30 cellular contexts compared by ENCODE assay signal in the genomic region with DNA sequence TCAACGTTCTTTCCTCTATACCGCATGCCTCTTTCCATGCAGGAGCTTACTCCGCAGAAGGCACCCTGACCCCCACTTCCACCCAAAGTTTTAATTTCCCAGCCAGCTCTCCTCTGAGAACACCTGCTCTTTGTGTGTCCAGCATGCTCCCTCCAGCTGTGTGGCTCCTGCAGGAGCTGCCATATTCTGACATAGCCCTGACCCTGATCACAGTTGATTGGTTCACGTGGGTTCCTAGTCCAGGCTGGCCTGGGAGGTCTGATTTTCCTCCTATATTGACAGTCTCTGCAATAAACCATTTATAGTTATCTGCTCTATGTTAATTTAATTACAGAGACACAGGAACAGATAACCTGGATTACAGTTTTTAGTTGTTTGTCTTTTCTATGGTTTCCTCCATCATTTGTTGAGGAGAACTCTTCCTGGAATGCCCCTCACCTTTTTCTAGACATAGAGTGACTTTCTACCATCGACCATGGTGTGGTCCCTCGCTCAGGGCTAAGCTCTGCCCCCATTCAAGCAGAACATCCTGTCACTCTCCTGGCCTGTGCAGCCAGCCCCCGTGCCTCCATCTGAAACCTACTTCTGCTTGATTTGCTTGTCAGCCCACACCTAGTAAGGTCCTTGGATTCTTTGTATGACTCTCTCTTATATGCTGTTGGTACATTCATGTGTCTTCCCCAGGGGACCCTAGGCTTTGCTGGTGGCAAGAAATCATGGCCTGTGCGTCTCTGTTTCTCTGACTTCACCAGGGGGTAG.
DNase-seq lines count a peak whose midpoint lies in the region; ATAC-seq, FAIRE-seq and TF ChIP-seq lines count a peak whose summit lies in the region.
"Had no signal": no experiment of that assay in that cellular context is flagged by ENCODE, and none has a peak within 500 bp of the region (broad histone marks: within the 10 kb centered on the region; RNA-seq: fewer than 3 reads in every experiment).

No MANE protein-coding gene starts in this region.

- no peak overlapping the region for H3K9ac ChIP-seq in neural progenitor cell

- no peak for TF ChIP-seq POLR2A in testis (IDR thresholded peaks at IDR 0.05)

- H3K79me2 ChIP-seq in neural progenitor cell (ENCODE audit: low read depth) = no peaks in the 10 kb centered on the region

- H3K9me3 Mint-ChIP-seq in neural progenitor cell = peaks cover 41% of the 10 kb centered on the region

- ATAC-seq in GM18502 (IDR thresholded peaks at IDR 0.05; ENCODE audit: poor library complexity, unreplicated experiment) (peak; percentile 74), GM21367 (IDR thresholded peaks at IDR 0.05; ENCODE audit: unreplicated experiment) (peak; percentile 44), HG03103 (IDR thresholded peaks at IDR 0.05; ENCODE audit: low read depth, unreplicated experiment) (peak; percentile 56), Right ventricle myocardium inferior (no peak)
- ATAC-seq: GM23338; lower lobe of right lung; naive thymus-derived CD4-positive, alpha-beta T cell had no signal

- no peak overlapping the region for H3K27ac Mint-ChIP-seq in neural progenitor cell
- H3K27ac Mint-ChIP-seq: activated CD4-positive, alpha-beta memory T cell treated with anti-CD3 and anti-CD28 coated beads for 36 hours; activated T-helper 1 cell treated with anti-CD3 and anti-CD28 coated beads, Interleukin-12 subunit alpha, Interleukin-12 subunit beta, Interleukin-2, Interleukin-4 antibody, amounts not matched to agents 30 ng/mL and 10 ng/mL and 1 ng/mL, durations not matched to agents 14 hours and 24 hours and 36 hours; GM23338; naive thymus-derived CD4-positive, alpha-beta T cell had no signal

- peaks cover 2% of the 10 kb centered on the region for H3K36me3 Mint-ChIP-seq in neural progenitor cell

- no peak for DNase-seq in bronchial epithelial cell (ENCODE audit: low read depth)
- DNase-seq in stimulated activated CD4-positive, alpha-beta T cell treated with anti-CD3 and anti-CD28 coated beads, Interleukin-1b, Interleukin-23, amount 100 ng/mL, for 48 hours = no peak
- DNase-seq in neural progenitor cell (ENCODE audit: low spot score) = no peak
- DNase-seq in Right ventricle myocardium inferior (ENCODE audit: missing footprints) = no peak
- DNase-seq in testis = no peak
- DNase-seq: activated CD4-positive, alpha-beta memory T cell treated with anti-CD3 and anti-CD28 coated beads for 36 hours; activated CD4-positive, CD25-positive, alpha-beta regulatory T cell treated with anti-CD3 and anti-CD28 coated beads, Interleukin-2, amount 50 U/mL, for 72 hours; activated naive CD4-positive, alpha-beta T cell treated with Interleukin-2 at 50 U/mL for 16 hours; caudate nucleus; COR-L47; effector CD8-positive, alpha-beta T cell; hypothalamus; KBM-7; lower lobe of right lung; naive thymus-derived CD4-positive, alpha-beta T cell; NCI-H1092 treated with DMSO at 0.1 percent for 48 hours; NCI-H1930; NCI-H2171 treated with DMSO at 0.1 percent for 48 hours; NCI-H510A; occipital lobe; sigmoid colon; stimulated activated CD4-positive, alpha-beta T cell treated with anti-CD3 and anti-CD28 coated beads, Interleukin-12 subunit alpha, Interleukin-12 subunit beta, amount 100 ng/mL, for 4 hours; stimulated activated CD4-positive, alpha-beta T cell treated with anti-CD3 and anti-CD28 coated beads, Interleukin-4, amount 100 ng/mL, for 1 hour had no signal

- H3K4me1 ChIP-seq in neural progenitor cell = no peaks in the 10 kb centered on the region
- no peaks in the 10 kb centered on the region for H3K4me1 ChIP-seq in testis
- H3K4me1 ChIP-seq: lower lobe of right lung, sigmoid colon had no signal

- WGBS in testis, 2 donors = 90% methylated on average over 8 of the region's 8 CpGs

- peaks cover 3% of the 10 kb centered on the region for H3K4me1 Mint-ChIP-seq in neural progenitor cell

- H3K27me3 Mint-ChIP-seq in neural progenitor cell (ENCODE audit: insufficient read depth, low read depth) = peaks cover 6% of the 10 kb centered on the region

- H3K4me3 ChIP-seq in bronchial epithelial cell (ENCODE audit: low read depth, low read length) = no peak overlapping the region
- H3K4me3 ChIP-seq in neural progenitor cell = no peak overlapping the region
- no peak overlapping the region for H3K4me3 ChIP-seq in testis
- H3K4me3 ChIP-seq: coronary artery, GM23338, lower lobe of right lung, sigmoid colon, tibial nerve had no signal

- H3K9me3 ChIP-seq in neural progenitor cell (ENCODE audit: low read depth) (peaks cover 7% of the 10 kb centered on the region), testis (no peaks in the 10 kb centered on the region)

- no peaks in the 10 kb centered on the region for H4K20me1 ChIP-seq in neural progenitor cell (ENCODE audit: low read depth)

- H3K4me2 ChIP-seq in neural progenitor cell = no peak overlapping the region
- H3K4me2 ChIP-seq: GM23338 had no signal

- no peak overlapping the region for H2AFZ ChIP-seq in neural progenitor cell (replicated peaks)
- H2AFZ ChIP-seq: GM23338 had no signal

- H3F3A ChIP-seq in neural progenitor cell (ENCODE audit: low read depth) = no peaks in the 10 kb centered on the region

- H3K27ac ChIP-seq in neural progenitor cell = no peak overlapping the region
- H3K27ac ChIP-seq in testis = no peak overlapping the region
- H3K27ac ChIP-seq: coronary artery, lower lobe of right lung, sigmoid colon, tibial nerve had no signal

- peak; percentile 81 for FAIRE-seq in bronchial epithelial cell (lab: Jason Lieb, UNC)

- H3K36me3 ChIP-seq in bronchial epithelial cell (ENCODE audit: control insufficient read depth, insufficient read depth, low read length) (no peaks in the 10 kb centered on the region), neural progenitor cell (peaks cover 5% of the 10 kb centered on the region), testis (ENCODE audit: low read depth, missing control alignments) (no peaks in the 10 kb centered on the region)
- H3K36me3 ChIP-seq: lower lobe of right lung, sigmoid colon, tibial nerve had no signal

- H3K4me3 Mint-ChIP-seq in neural progenitor cell = no peak overlapping the region
- H3K4me3 Mint-ChIP-seq: activated CD4-positive, alpha-beta memory T cell treated with anti-CD3 and anti-CD28 coated beads for 36 hours; activated T-helper 1 cell treated with anti-CD3 and anti-CD28 coated beads, Interleukin-12 subunit alpha, Interleukin-12 subunit beta, Interleukin-2, Interleukin-4 antibody, amounts not matched to agents 30 ng/mL and 10 ng/mL and 1 ng/mL, durations not matched to agents 14 hours and 24 hours and 36 hours; GM23338; naive thymus-derived CD4-positive, alpha-beta T cell had no signal

- intact Hi-C loops in Right ventricle myocardium inferior (cut with DNase I) (no loop called here), testis (cut with DNase I; ENCODE audit: low total_unique reads) (no loop called here)

- H3K27me3 ChIP-seq in bronchial epithelial cell (ENCODE audit: control insufficient read depth, insufficient read depth, low read length) (no peaks in the 10 kb centered on the region), neural progenitor cell (no peaks in the 10 kb centered on the region), testis (no peaks in the 10 kb centered on the region)
- H3K27me3 ChIP-seq: sigmoid colon, tibial nerve had no signal

- TF ChIP-seq CTCF in bronchial epithelial cell (IDR thresholded peaks at IDR 0.05; ENCODE audit: insufficient read depth, low read length, severe bottlenecking) = no peak
- no peak for TF ChIP-seq CTCF in neural progenitor cell (IDR thresholded peaks at IDR 0.05)
- TF ChIP-seq CTCF in testis (IDR thresholded peaks at IDR 0.05) = no peak
